ENCODE assay signal across 9 cellular contexts in genomic region chr17:39626671-39627169, GRCh38. TPM values are rescaled to one million over a fixed set of nuclear protein-coding genes. Genes with fewer than 3 reads are reported as not detected.
DNase-seq lines count a peak whose midpoint lies in the region; ATAC-seq and TF ChIP-seq lines count a peak whose summit lies in the region.
"Had no signal": no experiment of that assay in that cellular context is flagged by ENCODE, and none has a peak within 500 bp of the region (broad histone marks: within the 10 kb centered on the region; RNA-seq: fewer than 3 reads in every experiment).

Gene PPP1R1B, plus strand, starts transcription at chr17:39626952. Its CDS starts 441 bp downstream, at chr17:39627393.

- TF ChIP-seq CTCF in astrocyte of the spinal cord (IDR thresholded peaks at IDR 0.05; ENCODE audit: low read depth, low read length): no peak
- TF ChIP-seq CTCF in lower lobe of right lung (IDR thresholded peaks at IDR 0.05): no peak
- TF ChIP-seq CTCF in stomach (IDR thresholded peaks at IDR 0.05): no peak
- no peak for TF ChIP-seq CTCF in foreskin fibroblast (IDR thresholded peaks at IDR 0.05; ENCODE audit: low read depth, low read length)

- in situ Hi-C loops in astrocyte of the spinal cord (cut with HindIII; ENCODE audit: low sequenced_read_pairs): no loop called here

- peaks cover 23% of the 10 kb centered on the region for H3K4me1 ChIP-seq in lower lobe of right lung
- peaks cover 11 to 51% (median 44%) of the 10 kb centered on the region in 4 donors for H3K4me1 ChIP-seq in stomach

- H3K27ac ChIP-seq in lower lobe of right lung: peak within 1 kb of the TSS; percentile 25
- H3K27ac ChIP-seq in stomach: peak within 1 kb of the TSS in 3 of 5 donors; percentile 7 to 69 (median 56)

- H3K9me3 ChIP-seq in lower lobe of right lung (no peaks in the 10 kb centered on the region), stomach (no peaks in the 10 kb centered on the region)

- WGBS in stomach, 5 donors: 1 to 5% (median 3%) methylated on average over 17 to 25 of the region's 25 CpGs

- DNase-seq in NCI-H2227 (lab: John Stamatoyannopoulos, UW; ENCODE audit: unreplicated experiment) (peak; percentile 31), NCI-H2227 treated with DMSO at 0.1 percent for 48 hours (lab: John Stamatoyannopoulos, UW) (no peak), astrocyte of the spinal cord (ENCODE audit: low read depth, low spot score) (peak; percentile 24), lower lobe of right lung (no peak), stomach (no peak), foreskin fibroblast (no peak)

- intact Hi-C loops in lower lobe of right lung (cut with DNase I): no loop called here
- intact Hi-C loops in stomach (cut with DNase I; ENCODE audit: low total_unique reads): loop anchor here (5.0 kb wide), 1 partner anchor 126 kb away; no protein-coding TSS in a partner anchor

- peak within 1 kb of the TSS; percentile 37 for H3K4me3 ChIP-seq in astrocyte of the spinal cord (ENCODE audit: low read depth, low read length)
- peak within 1 kb of the TSS; percentile 49 for H3K4me3 ChIP-seq in lower lobe of right lung
- peak within 1 kb of the TSS; percentile 34 to 52 (median 36) for H3K4me3 ChIP-seq in stomach
- H3K4me3 ChIP-seq in foreskin fibroblast (ENCODE audit: low read depth in 1 of 2, low read length in 2 of 2): peak within 1 kb of the TSS in 1 of 2 donors; percentile 18

- TF ChIP-seq POLR2A in stomach (IDR thresholded peaks at IDR 0.05): no peak

- ATAC-seq in lower lobe of right lung (no peak), HG02981 (IDR thresholded peaks at IDR 0.05; ENCODE audit: unreplicated experiment) (no peak), HG03196 (IDR thresholded peaks at IDR 0.05; ENCODE audit: unreplicated experiment) (no peak)

- TF ChIP-seq EP300 in stomach (IDR thresholded peaks at IDR 0.05): no peak

- peaks cover 30% of the 10 kb centered on the region for H3K27me3 ChIP-seq in lower lobe of right lung (ENCODE audit: low read depth)
- H3K27me3 ChIP-seq in stomach: peaks cover 10 to 83% (median 39%) of the 10 kb centered on the region in 3 donors

- H3K36me3 ChIP-seq in lower lobe of right lung (no peaks in the 10 kb centered on the region), stomach (no peaks in the 10 kb centered on the region)

RNA-seq across cellular contexts. Expression of gene PPP1R1B, which starts in this region (rescaled TPM):
- 23.9 TPM for total RNA-seq in lower lobe of right lung
- 100 to 1,000 TPM in 1 of 5 donors, 10 to 100 TPM in 2, 1 to 10 TPM in 1, under 1 TPM in 1; 0.58 to 279 (median 11.0) TPM for total RNA-seq in stomach
- 10 to 100 TPM in 1 of 3 donors, 1 to 10 TPM in 2; 5.0 to 20.9 (median 9.5) TPM for polyA plus RNA-seq in stomach
- polyA plus RNA-seq: BJ had no signal

Comparison
In these comparisons a context has a peak if more than half of its experiments do, and no peak if none do; other contexts are left out.
1. DNase-seq: peak in NCI-H2227 (single experiment) and astrocyte of the spinal cord (single experiment); none in NCI-H2227 treated with DMSO at 0.1 percent for 48 hours (single experiment), lower lobe of right lung (single experiment), stomach (single experiment) and foreskin fibroblast (0 of 2).